ENCODE assay signal across 9 cellular contexts in the genomic region with DNA sequence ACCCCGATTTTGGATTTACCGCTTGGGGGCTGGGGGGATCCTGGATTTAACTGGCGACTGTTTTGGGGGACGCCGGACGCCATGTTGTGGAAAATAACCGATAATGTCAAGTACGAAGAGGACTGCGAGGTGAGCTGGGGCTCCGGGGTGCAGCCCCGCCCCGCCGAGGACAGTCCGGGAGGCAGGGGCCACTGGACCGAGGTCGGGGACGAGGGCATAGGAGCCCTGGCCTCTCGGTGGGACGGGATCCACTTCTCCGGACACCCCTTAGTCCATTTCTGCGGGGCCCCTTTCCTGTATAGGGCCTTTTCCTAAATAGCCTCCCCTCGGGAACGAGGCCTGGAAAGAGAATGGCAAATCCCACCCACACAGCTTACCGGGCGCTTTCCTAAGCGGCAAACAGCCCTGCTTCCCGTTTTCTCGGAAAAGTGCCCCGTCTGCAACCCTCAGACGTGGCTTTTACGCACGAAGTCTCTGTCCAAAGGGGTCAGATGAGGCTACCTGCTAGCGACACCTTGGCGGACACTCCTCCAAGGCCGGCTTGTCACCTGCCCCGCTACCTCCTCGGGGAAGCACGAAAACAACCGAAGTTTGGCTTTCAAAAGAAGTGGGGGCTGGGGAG. TPM values are rescaled to one million over a fixed set of nuclear protein-coding genes. Genes with fewer than 3 reads are reported as not detected.
DNase-seq lines count a peak whose midpoint lies in the region; ATAC-seq and TF ChIP-seq lines count a peak whose summit lies in the region.
"Had no signal": no experiment of that assay in that cellular context is flagged by ENCODE, and none has a peak within 500 bp of the region (broad histone marks: within the 10 kb centered on the region; RNA-seq: fewer than 3 reads in every experiment).

No MANE protein-coding gene starts in this region.

- H3K9ac ChIP-seq in SK-N-MC (ENCODE audit: insufficient read length) = no peak overlapping the region

- peaks cover 39% of the 10 kb centered on the region for H3K4me1 ChIP-seq in hepatocyte (ENCODE audit: insufficient read depth)

- TF ChIP-seq CTCF in hepatocyte (IDR thresholded peaks at IDR 0.05; ENCODE audit: poor library complexity) = no peak

- H3K4me2 ChIP-seq in hepatocyte = peak overlapping the region; percentile 96

- H3K4me1 Mint-ChIP-seq in stimulated activated naive B cell treated with anti-CD40 and anti-IgM and Interleukin-4, amounts not matched to agents 10 μg/mL and 1 μg/mL and 100 μg/mL, for 72 hours = peaks cover 14 to 23% of the 10 kb centered on the region in 2 donors

- no peaks in the 10 kb centered on the region for H4K20me1 ChIP-seq in hepatocyte (ENCODE audit: insufficient read depth, poor library complexity, severe bottlenecking)

- no peaks in the 10 kb centered on the region for H3K9me3 Mint-ChIP-seq in stimulated activated naive B cell treated with anti-CD40 and anti-IgM and Interleukin-4, amounts not matched to agents 10 μg/mL and 1 μg/mL and 100 μg/mL, for 72 hours

- H3K27ac Mint-ChIP-seq in stimulated activated naive B cell treated with anti-CD40 and anti-IgM and Interleukin-4, amounts not matched to agents 10 μg/mL and 1 μg/mL and 100 μg/mL, for 72 hours = peak overlapping the region; percentile 79

- H3K36me3 Mint-ChIP-seq in stimulated activated naive B cell treated with anti-CD40 and anti-IgM and Interleukin-4, amounts not matched to agents 10 μg/mL and 1 μg/mL and 100 μg/mL, for 72 hours = no peaks in the 10 kb centered on the region

- H3K27me3 Mint-ChIP-seq in stimulated activated naive B cell treated with anti-CD40 and anti-IgM and Interleukin-4, amounts not matched to agents 10 μg/mL and 1 μg/mL and 100 μg/mL, for 72 hours = peaks cover 59 to 94% of the 10 kb centered on the region in 2 donors

- DNase-seq in NCI-H345 treated with DMSO at 0.1 percent for 48 hours (lab: John Stamatoyannopoulos, UW; ENCODE audit: unreplicated experiment) (peak; percentile 48), NCI-H345 (lab: John Stamatoyannopoulos, UW) (no peak), SK-N-MC (ENCODE audit: low read depth, low spot score) (no peak), hepatocyte (ENCODE audit: low spot score) (no peak), cerebellar cortex (ENCODE audit: low spot score) (no peak), D341Med (ENCODE audit: low spot score) (no peak)
- no peak for DNase-seq in stimulated activated naive B cell treated with anti-CD40 and anti-IgM and Interleukin-4, amounts not matched to agents 10 μg/mL and 1 μg/mL and 100 μg/mL, for 72 hours
- DNase-seq: cortex of kidney had no signal

- H3K36me3 ChIP-seq in SK-N-MC (ENCODE audit: insufficient read depth, low read length) (no peaks in the 10 kb centered on the region), hepatocyte (replicated peaks; ENCODE audit: insufficient read depth, low read depth) (no peaks in the 10 kb centered on the region)

- H3K9me3 ChIP-seq in SK-N-MC (ENCODE audit: low read depth, low read length) (no peaks in the 10 kb centered on the region), hepatocyte (ENCODE audit: low read depth) (no peaks in the 10 kb centered on the region)

- no peaks in the 10 kb centered on the region for H3K9me2 ChIP-seq in hepatocyte (replicated peaks; ENCODE audit: insufficient read depth)

- peak overlapping the region; percentile 73 for H2AFZ ChIP-seq in hepatocyte

- peaks cover 99% of the 10 kb centered on the region for H3K27me3 ChIP-seq in hepatocyte

- 2% methylated on average over 39 of the region's 39 CpGs for WGBS in hepatocyte (ENCODE audit: low lambda C conversion rate, missing lambda C conversion rate)

- H3K27ac ChIP-seq in SK-N-MC (no peak overlapping the region), hepatocyte (peak overlapping the region; percentile 23)

- H3K4me3 ChIP-seq in SK-N-MC (peak overlapping the region; percentile 62), hepatocyte (peak overlapping the region; percentile 62)

- no peak for ATAC-seq in stimulated activated naive B cell treated with anti-CD40 and anti-IgM and Interleukin-4, amounts not matched to agents 10 μg/mL and 1 μg/mL and 100 μg/mL, for 72 hours (replicated peaks)
- no peak for ATAC-seq in GM19351 (IDR thresholded peaks at IDR 0.05; ENCODE audit: unreplicated experiment)

- no peaks in the 10 kb centered on the region for H3K79me2 ChIP-seq in hepatocyte

- peak overlapping the region; percentile 61 for H3K4me3 Mint-ChIP-seq in stimulated activated naive B cell treated with anti-CD40 and anti-IgM and Interleukin-4, amounts not matched to agents 10 μg/mL and 1 μg/mL and 100 μg/mL, for 72 hours

RNA-seq across cellular contexts. Expression of a gene that starts 0.5 kb away (rescaled TPM):
- total RNA-seq in hepatocyte = 0.88 and 1.7 TPM in 2 replicates
- polyA plus RNA-seq in hepatocyte = 3.2 and 3.7 TPM in 2 replicates
